8 cellular contexts compared by ENCODE assay signal in genomic region chrX:52995135-52995973, GRCh38. TPM values are rescaled to one million over a fixed set of nuclear protein-coding genes. Genes with fewer than 3 reads are reported as not detected.
DNase-seq lines count a peak whose midpoint lies in the region; ATAC-seq and TF ChIP-seq lines count a peak whose summit lies in the region.

No MANE protein-coding gene starts in this region.

- no peak overlapping the region for H2BK12ac ChIP-seq in trophoblast cell (ENCODE audit: low read length)

- peak overlapping the region; percentile 93 for H2AFZ ChIP-seq in SU-DHL-6 (ENCODE audit: low read depth, low read length, severe bottlenecking)
- H2AFZ ChIP-seq in trophoblast cell (ENCODE audit: insufficient read depth, low read length, poor library complexity), result peak overlapping the region; percentile 78

- peak overlapping the region; percentile 84 for H4K91ac ChIP-seq in trophoblast cell (ENCODE audit: low read depth, low read length)

- H3K27me3 Mint-ChIP-seq in type B pancreatic cell, result no peaks in the 10 kb centered on the region

- no CpG with 5 or more reads among the region's 45 CpGs for WGBS in trophoblast cell (ENCODE audit: extremely low coverage, insufficient coverage, insufficient read length)

- peaks cover 5% of the 10 kb centered on the region for H3K79me1 ChIP-seq in trophoblast cell (ENCODE audit: low read length)

- peak overlapping the region; percentile 82 for H3K18ac ChIP-seq in trophoblast cell (ENCODE audit: low read length)

- no peaks in the 10 kb centered on the region for H3K36me3 ChIP-seq in SU-DHL-6 (ENCODE audit: low read length)
- no peaks in the 10 kb centered on the region for H3K36me3 ChIP-seq in adipocyte (ENCODE audit: control insufficient read depth, insufficient read depth, low read length, severe bottlenecking)
- no peaks in the 10 kb centered on the region for H3K36me3 ChIP-seq in trophoblast cell (ENCODE audit: control insufficient read depth in 1 of 2, insufficient read depth in 2 of 2, low read length in 2 of 2)

- H3K27ac Mint-ChIP-seq in type B pancreatic cell, result peak overlapping the region; percentile 99

- H3K4me2 ChIP-seq in SU-DHL-6 (ENCODE audit: low read depth, low read length, poor library complexity, severe bottlenecking) (peak overlapping the region; percentile 83), trophoblast cell (ENCODE audit: low read length) (peak overlapping the region; percentile 79)

- H3K36me3 Mint-ChIP-seq in type B pancreatic cell, result no peaks in the 10 kb centered on the region

- peak overlapping the region; percentile 14 for H2AK5ac ChIP-seq in trophoblast cell (ENCODE audit: low read length)

- no peaks in the 10 kb centered on the region for H4K20me1 ChIP-seq in SU-DHL-6 (ENCODE audit: low read depth, low read length)

- peak overlapping the region; percentile 99 for H3K4me3 Mint-ChIP-seq in type B pancreatic cell

- peak overlapping the region; percentile 97 for H4K8ac ChIP-seq in trophoblast cell (ENCODE audit: low read depth, low read length)

- H3K27me3 ChIP-seq in SU-DHL-6 (ENCODE audit: low read length) (no peaks in the 10 kb centered on the region), adipocyte (replicated peaks; ENCODE audit: control insufficient read depth, insufficient read depth, low read length) (peaks cover 21% of the 10 kb centered on the region), trophoblast cell (ENCODE audit: insufficient read depth, low read length) (no peaks in the 10 kb centered on the region)

- H2BK5ac ChIP-seq in trophoblast cell (ENCODE audit: low read depth, low read length, poor library complexity), result peak overlapping the region; percentile 88

- no peaks in the 10 kb centered on the region for H3K9me2 ChIP-seq in SU-DHL-6 (replicated peaks; ENCODE audit: insufficient read depth, low read length)

- no peaks in the 10 kb centered on the region for H3K9me3 Mint-ChIP-seq in type B pancreatic cell

- H3K14ac ChIP-seq in trophoblast cell (ENCODE audit: low read length), result peak overlapping the region; percentile 89

- peak overlapping the region; percentile 85 for H2BK120ac ChIP-seq in trophoblast cell (ENCODE audit: insufficient read depth, low read length, poor library complexity)

- peaks cover 5% of the 10 kb centered on the region for H3K4me1 Mint-ChIP-seq in type B pancreatic cell (ENCODE audit: unreplicated experiment)

- intact Hi-C loops in cardiac septum (cut with DNase I), result no loop called here

- H4K12ac ChIP-seq in trophoblast cell (ENCODE audit: low read depth, low read length), result peak overlapping the region; percentile 65

- TF ChIP-seq CTCF in GM12873 (IDR thresholded peaks at IDR 0.05; ENCODE audit: insufficient read depth, low read depth, low read length, missing control alignments) (peak; percentile 63), SU-DHL-6 (IDR thresholded peaks at IDR 0.05; ENCODE audit: insufficient read depth, low read length, poor library complexity, severe bottlenecking) (peak; percentile 29), type B pancreatic cell (conservative IDR thresholded peaks at IDR 0.05) (peak; percentile 71)

- H3F3A ChIP-seq in SU-DHL-6 (ENCODE audit: insufficient read depth), result no peaks in the 10 kb centered on the region

- H3K4me3 ChIP-seq in SU-DHL-6 (ENCODE audit: insufficient read depth, low read length, poor library complexity, severe bottlenecking), result peak overlapping the region; percentile 93
- peak overlapping the region; percentile 88 for H3K4me3 ChIP-seq in adipocyte (ENCODE audit: low read length)
- peak overlapping the region; percentile 79 for H3K4me3 ChIP-seq in trophoblast cell (ENCODE audit: low read depth, low read length)

- H3K27ac ChIP-seq in SU-DHL-6 (ENCODE audit: low read depth, low read length) (peak overlapping the region; percentile 67), trophoblast cell (ENCODE audit: low read depth, low read length) (peak overlapping the region; percentile 76)

- H3K4me1 ChIP-seq in adipocyte (ENCODE audit: control insufficient read depth, insufficient read depth, low read length) (peaks cover 10% of the 10 kb centered on the region), trophoblast cell (ENCODE audit: control insufficient read depth in 1 of 2, insufficient read depth in 2 of 2, low read length in 2 of 2) (peaks cover 0 to 5% of the 10 kb centered on the region in 2 experiments)

- H3K9me3 ChIP-seq in SU-DHL-6 (ENCODE audit: insufficient read depth, low read length) (no peaks in the 10 kb centered on the region), adipocyte (ENCODE audit: control insufficient read depth, low read length) (no peaks in the 10 kb centered on the region), trophoblast cell (ENCODE audit: insufficient read depth, low read depth, low read length) (no peaks in the 10 kb centered on the region)

- DNase-seq in NCI-H128 (lab: John Stamatoyannopoulos, UW; ENCODE audit: unreplicated experiment) (peak; percentile 90), adipocyte (ENCODE audit: low read depth) (peak; percentile 96), cardiac septum (ENCODE audit: low spot score) (peak; percentile 96), trophoblast cell (peak; percentile 85 to 87), type B pancreatic cell (ENCODE audit: extremely low spot score, unreplicated experiment) (peak; percentile 90)

- no peak overlapping the region for H3K23ac ChIP-seq in trophoblast cell (ENCODE audit: low read length)

- H3K4ac ChIP-seq in trophoblast cell (ENCODE audit: low read depth, low read length), result no peak overlapping the region

- peak overlapping the region; percentile 68 for H3K9ac ChIP-seq in SU-DHL-6 (ENCODE audit: low read length)
- peak overlapping the region; percentile 88 for H3K9ac ChIP-seq in adipocyte (ENCODE audit: low read length)
- peak overlapping the region; percentile 85 for H3K9ac ChIP-seq in trophoblast cell (ENCODE audit: low read length)

- ATAC-seq in HG02759 (IDR thresholded peaks at IDR 0.05; ENCODE audit: unreplicated experiment), result peak; percentile 98

- H3K79me2 ChIP-seq in SU-DHL-6 (ENCODE audit: insufficient read depth, low read length) (peaks cover 14% of the 10 kb centered on the region), trophoblast cell (ENCODE audit: control insufficient read depth, insufficient read depth, low read length, poor library complexity) (peaks cover 1% of the 10 kb centered on the region)

RNA-seq across cellular contexts. Expression of gene FAM156A, which starts 37.0 kb away (rescaled TPM):
- total RNA-seq in cardiac septum (9.4 TPM), type B pancreatic cell (ENCODE audit: low replicate concordance) (16.7 and 23.7 TPM in 2 replicates)
- polyA plus RNA-seq in trophoblast cell (2013), result 15.4 and 19.0 TPM in 2 replicates

RNA-seq across cellular contexts. Expression of gene GPR173, which starts 53.2 kb away (rescaled TPM):
- total RNA-seq in cardiac septum (3.2 TPM), type B pancreatic cell (ENCODE audit: low replicate concordance) (4.5 and 11.5 TPM in 2 replicates)
- polyA plus RNA-seq in trophoblast cell (2013), result 0.15 and 0.16 TPM in 2 replicates

Comparison
In these comparisons a context has a peak if more than half of its experiments do, and no peak if none do; other contexts are left out.
1. Peak in every context shown above with its lines: DNase-seq, ATAC-seq, H3K4me3 ChIP-seq and H3K27ac ChIP-seq.